10 cellular contexts compared by ENCODE assay signal in genomic region chr2:61937098-61937497, GRCh38.
"Had no signal": no experiment of that assay in that cellular context is flagged by ENCODE, and none has a peak within 500 bp of the region (broad histone marks: within the 10 kb centered on the region; RNA-seq: fewer than 3 reads in every experiment).

No MANE protein-coding gene starts in this region.

- DNase-seq: GM23248, GOT3, H7, HFFc6, IMR-90, KBM-7 had no signal

- FAIRE-seq: HTR-8/SVneo had no signal

- H3K9ac ChIP-seq: GM23248, KMS-11 had no signal

- H3K4me3 Mint-ChIP-seq: HFFc6 had no signal

- ATAC-seq: HCT116 had no signal

- H3K4me3 ChIP-seq: GM23248, HAP-1 had no signal

- H3K9me3 ChIP-seq: HAP-1 had no signal

- H3K36me3 ChIP-seq: HAP-1 had no signal

- H3K27ac Mint-ChIP-seq: HFFc6 had no signal

- H3K4me2 ChIP-seq: KMS-11 had no signal

- H3K27ac ChIP-seq: GM23248, KMS-11 had no signal

- H3K9me3 Mint-ChIP-seq: HFFc6 had no signal

- H2AFZ ChIP-seq: GM23248 had no signal
